ENCODE assay signal across 28 cellular contexts in the genomic region with DNA sequence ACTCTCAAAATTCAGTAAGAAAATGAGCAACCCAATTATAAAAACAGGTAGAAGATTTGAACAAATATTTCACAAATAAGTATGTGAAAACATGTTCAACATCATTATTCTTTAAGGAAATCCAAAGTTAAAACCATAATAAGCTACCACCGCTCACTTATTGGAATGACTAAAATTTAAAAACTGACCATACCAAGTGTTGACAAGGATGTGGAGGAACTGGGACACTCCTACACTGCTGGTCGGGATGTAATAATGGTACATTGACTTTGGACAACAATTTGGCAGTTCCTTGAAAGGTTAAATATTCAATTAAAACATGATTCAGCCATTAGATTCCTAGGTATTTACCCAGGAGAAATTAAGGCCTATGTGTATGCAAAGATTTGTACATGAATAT.
"Had no signal": no experiment of that assay in that cellular context is flagged by ENCODE, and none has a peak within 500 bp of the region (broad histone marks: within the 10 kb centered on the region; RNA-seq: fewer than 3 reads in every experiment).

No MANE protein-coding gene starts in this region.

- DNase-seq: colonic mucosa; cortex of kidney; dermis blood vessel endothelial cell; dorsolateral prefrontal cortex; effector CD4-positive, alpha-beta T cell; effector CD8-positive, alpha-beta T cell; effector memory CD4-positive, alpha-beta T cell; effector memory CD8-positive, alpha-beta T cell; endodermal cell; erythroblast; esophagus squamous epithelium; foreskin fibroblast; foreskin keratinocyte; foreskin melanocyte; gastrocnemius medialis; glutamatergic neuron; head of caudate nucleus; heart left ventricle; heart right ventricle had no signal

- H3K27me3 ChIP-seq: colonic mucosa, dorsolateral prefrontal cortex, esophagus muscularis mucosa, esophagus squamous epithelium, foreskin keratinocyte, gastrocnemius medialis, gastroesophageal sphincter, heart left ventricle, heart right ventricle had no signal

- H3K27ac Mint-ChIP-seq: dendritic cell treated with granulocyte-macrophage colony-stimulating factor and Interleukin-4, amounts not matched to agents 40 ng/mL and 50 ng/mL, for 4 days; effector memory CD8-positive, alpha-beta T cell; endodermal cell had no signal

- H3K4me3 Mint-ChIP-seq: dendritic cell treated with granulocyte-macrophage colony-stimulating factor and Interleukin-4, amounts not matched to agents 40 ng/mL and 50 ng/mL, for 4 days; effector memory CD8-positive, alpha-beta T cell; endodermal cell had no signal

- H3K9me3 ChIP-seq: colonic mucosa, gastrocnemius medialis had no signal

- ATAC-seq: effector memory CD8-positive, alpha-beta T cell; esophagus mucosa; foreskin keratinocyte; gastrocnemius medialis; gastroesophageal sphincter; heart left ventricle; heart right ventricle had no signal

- H3K9me3 Mint-ChIP-seq: dendritic cell treated with granulocyte-macrophage colony-stimulating factor and Interleukin-4, amounts not matched to agents 40 ng/mL and 50 ng/mL, for 4 days had no signal

- FAIRE-seq: colon, endothelial cell of umbilical vein, frontal cortex had no signal

- H3K4me1 ChIP-seq: colonic mucosa, esophagus muscularis mucosa, esophagus squamous epithelium, foreskin keratinocyte, gastrocnemius medialis, gastroesophageal sphincter had no signal

- H3K4me3 ChIP-seq: colonic mucosa, coronary artery, dorsolateral prefrontal cortex, esophagus muscularis mucosa, esophagus squamous epithelium, gastrocnemius medialis, gastroesophageal sphincter, heart left ventricle, heart right ventricle had no signal

- H3K27ac ChIP-seq: colonic mucosa, coronary artery, dorsolateral prefrontal cortex, epithelial cell of prostate, esophagus muscularis mucosa, esophagus squamous epithelium, foreskin keratinocyte, gastrocnemius medialis, gastroesophageal sphincter, heart left ventricle, heart right ventricle had no signal

- H3K4me1 Mint-ChIP-seq: endodermal cell had no signal

- H3K36me3 ChIP-seq: colonic mucosa, esophagus muscularis mucosa, esophagus squamous epithelium, gastrocnemius medialis, gastroesophageal sphincter, heart left ventricle, heart right ventricle had no signal

- H3K27me3 Mint-ChIP-seq: dendritic cell treated with granulocyte-macrophage colony-stimulating factor and Interleukin-4, amounts not matched to agents 40 ng/mL and 50 ng/mL, for 4 days; effector memory CD8-positive, alpha-beta T cell had no signal
